8 cellular contexts compared by ENCODE assay signal in the genomic region with DNA sequence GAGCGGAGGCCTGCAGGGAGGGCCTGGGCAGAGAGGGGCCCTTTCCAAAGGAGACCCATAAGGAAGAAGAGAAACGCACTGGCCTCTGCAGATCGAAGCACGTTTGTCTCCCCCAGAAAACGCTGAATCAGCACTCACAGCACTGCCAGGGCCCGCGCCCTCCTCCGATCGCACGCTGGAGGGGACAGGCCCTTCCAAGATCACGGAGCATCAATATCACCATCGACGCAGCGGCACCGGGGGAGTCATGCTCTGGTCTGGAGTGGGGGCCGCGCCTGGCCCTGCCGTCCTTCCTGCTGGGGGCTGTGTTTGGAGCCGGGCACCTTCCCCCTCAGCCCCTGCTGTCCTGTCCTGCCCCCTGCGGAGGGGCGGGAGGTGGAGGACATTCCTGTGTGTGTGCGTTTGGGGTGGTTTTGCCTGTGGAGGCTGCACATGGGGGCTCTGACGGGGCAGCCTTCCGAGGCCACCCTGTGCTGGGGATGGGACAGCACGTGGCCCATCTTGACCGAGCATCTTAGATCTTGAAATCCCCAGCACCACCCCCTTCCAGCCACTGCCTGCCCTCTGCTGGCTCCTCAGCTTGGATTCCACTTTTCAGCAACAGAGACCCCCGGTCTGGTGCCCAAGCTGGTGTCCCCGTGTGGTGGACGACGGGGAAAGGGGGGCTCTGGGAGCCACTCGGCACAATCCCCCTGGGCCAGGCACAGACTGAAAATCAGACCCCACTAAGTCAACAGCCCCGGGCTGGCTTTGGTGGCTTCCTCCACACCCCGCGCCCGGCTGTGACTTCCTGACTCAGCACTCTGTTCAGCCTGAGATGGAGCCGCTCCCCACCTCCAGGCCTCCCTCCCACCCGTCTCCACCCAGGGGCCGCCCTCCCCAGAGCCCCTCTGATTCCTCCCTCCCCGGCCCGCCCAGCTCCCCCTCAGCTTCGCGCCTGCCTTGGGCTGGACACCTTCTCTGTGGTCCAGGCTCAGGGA. TPM values are rescaled to one million over a fixed set of nuclear protein-coding genes. Genes with fewer than 3 reads are reported as not detected.
A peak's percentile ranks its signal among the peaks of the same experiment; 100 is the strongest.
DNase-seq lines count a peak whose midpoint lies in the region; ATAC-seq, FAIRE-seq and TF ChIP-seq lines count a peak whose summit lies in the region.

No MANE protein-coding gene starts in this region.

- peak overlapping the region; percentile 29 for H3K4me3 Mint-ChIP-seq in osteocyte (ENCODE audit: unreplicated experiment)

- TF ChIP-seq CTCF in AG09319 (IDR thresholded peaks at IDR 0.05; ENCODE audit: low read depth, low read length) = peak; percentile 33
- peak; percentile 23 for TF ChIP-seq CTCF in GM20000 (IDR thresholded peaks at IDR 0.05; ENCODE audit: extremely low read depth, missing control alignments)
- TF ChIP-seq CTCF in epithelial cell of esophagus (IDR thresholded peaks at IDR 0.05; ENCODE audit: insufficient read depth, low read depth, low read length, missing control alignments) = peak; percentile 13
- peak; percentile 56 for TF ChIP-seq CTCF in osteocyte (IDR thresholded peaks at IDR 0.05)

- peaks cover 54% of the 10 kb centered on the region for H3K4me1 Mint-ChIP-seq in osteocyte (ENCODE audit: unreplicated experiment)

- DNase-seq in AG09319 (ENCODE audit: extremely low read depth, low read depth) (no peak), GM20000 (ENCODE audit: low spot score) (no peak), epithelial cell of esophagus (ENCODE audit: low read depth) (no peak), osteocyte (ENCODE audit: extremely low spot score, unreplicated experiment) (no peak), GM19239 (ENCODE audit: insufficient read length, low spot score) (no peak), posterior cingulate gyrus (no peak)
- peak; percentile 62 for DNase-seq in activated CD4-positive, CD25-positive, alpha-beta regulatory T cell treated with anti-CD3 and anti-CD28 coated beads, Interleukin-2, amount 50 U/mL, for 72 hours

- no peaks in the 10 kb centered on the region for H3K9me3 Mint-ChIP-seq in osteocyte (ENCODE audit: unreplicated experiment)

- H3K36me3 Mint-ChIP-seq in osteocyte (ENCODE audit: unreplicated experiment) = peaks cover 10% of the 10 kb centered on the region

- intact Hi-C loops in posterior cingulate gyrus (cut with DNase I) = no loop called here

- no peak for ATAC-seq in GM21360 (IDR thresholded peaks at IDR 0.05; ENCODE audit: unreplicated experiment)

- no peak for FAIRE-seq in GM19239 (lab: Jason Lieb, UNC)

- no peak overlapping the region for H3K4me3 ChIP-seq in epithelial cell of esophagus (ENCODE audit: low read length)

- peak overlapping the region; percentile 77 for H3K27ac Mint-ChIP-seq in osteocyte (ENCODE audit: unreplicated experiment)

- H3K27me3 Mint-ChIP-seq in osteocyte (ENCODE audit: unreplicated experiment) = no peaks in the 10 kb centered on the region

RNA-seq across cellular contexts. Expression of a gene that starts 8.3 kb away (rescaled TPM):
- total RNA-seq in osteocyte = 34.0 and 38.2 TPM in 2 replicates

RNA-seq across cellular contexts. Expression of a gene that starts 15.3 kb away (rescaled TPM):
- total RNA-seq in osteocyte = 40.1 and 41.4 TPM in 2 replicates
